Comparison of ENCODE assay signal across 16 cellular contexts in genomic region chr2:165610591-165611029, GRCh38.
DNase-seq lines count a peak whose midpoint lies in the region; ATAC-seq, FAIRE-seq and TF ChIP-seq lines count a peak whose summit lies in the region.
"Had no signal": no experiment of that assay in that cellular context is flagged by ENCODE, and none has a peak within 500 bp of the region (broad histone marks: within the 10 kb centered on the region; RNA-seq: fewer than 3 reads in every experiment).

No MANE protein-coding gene starts in this region.

- intact Hi-C loops in endothelial cell of umbilical vein (cut with micrococcal nuclease): loop anchor here (1.0 kb wide), 1 partner anchor 11 kb away; no protein-coding TSS in a partner anchor
- intact Hi-C loops in activated CD8-positive, alpha-beta T cell treated with anti-CD3 and anti-CD28 coated beads for 36 hours (cut with micrococcal nuclease): no loop called here

- no peak overlapping the region for H3K27ac ChIP-seq in endothelial cell of umbilical vein (ENCODE audit: insufficient read depth, low read depth, low read length)
- H3K27ac ChIP-seq: HL-60 had no signal

- H4K20me1 ChIP-seq in endothelial cell of umbilical vein (replicated peaks; ENCODE audit: control insufficient read depth, extremely low read depth, insufficient read depth, low read length): no peaks in the 10 kb centered on the region

- H3K4me2 ChIP-seq in endothelial cell of umbilical vein (ENCODE audit: insufficient read depth, low read length): peak overlapping the region; percentile 57

- no peak overlapping the region for H3K4me3 Mint-ChIP-seq in activated CD8-positive, alpha-beta T cell treated with anti-CD3 and anti-CD28 coated beads for 36 hours
- H3K4me3 Mint-ChIP-seq: activated naive CD8-positive, alpha-beta T cell treated with anti-CD3 and anti-CD28 coated beads for 36 hours had no signal

- H3K79me2 ChIP-seq in endothelial cell of umbilical vein (ENCODE audit: control insufficient read depth, insufficient read depth, low read length): no peaks in the 10 kb centered on the region

- H3K4me3 ChIP-seq in H7 (ENCODE audit: insufficient read depth, low read depth, low read length) (no peak overlapping the region), endothelial cell of umbilical vein (replicated peaks in 1 of 3; ENCODE audit: insufficient read depth in 1 of 3, low read depth in 1 of 3, low read length in 3 of 3) (no peak overlapping the region)

- H3K9me3 Mint-ChIP-seq in activated CD8-positive, alpha-beta T cell treated with anti-CD3 and anti-CD28 coated beads for 36 hours: no peaks in the 10 kb centered on the region
- H3K9me3 Mint-ChIP-seq: activated naive CD8-positive, alpha-beta T cell treated with anti-CD3 and anti-CD28 coated beads for 36 hours had no signal

- no peaks in the 10 kb centered on the region for H3K27me3 Mint-ChIP-seq in activated CD8-positive, alpha-beta T cell treated with anti-CD3 and anti-CD28 coated beads for 36 hours
- H3K27me3 Mint-ChIP-seq: activated naive CD8-positive, alpha-beta T cell treated with anti-CD3 and anti-CD28 coated beads for 36 hours had no signal

- H3K36me3 Mint-ChIP-seq in activated CD8-positive, alpha-beta T cell treated with anti-CD3 and anti-CD28 coated beads for 36 hours (ENCODE audit: low read depth): no peaks in the 10 kb centered on the region
- H3K36me3 Mint-ChIP-seq: activated naive CD8-positive, alpha-beta T cell treated with anti-CD3 and anti-CD28 coated beads for 36 hours had no signal

- DNase-seq in DMS79 treated with DMSO at 0.1 percent for 48 hours (lab: John Stamatoyannopoulos, UW): peak; percentile 79
- peak; percentile 32 for DNase-seq in H7
- peak; percentile 15 for DNase-seq in NCI-H2227 treated with DMSO at 0.1 percent for 48 hours (lab: John Stamatoyannopoulos, UW)
- DNase-seq in endothelial cell of umbilical vein (ENCODE audit: low read depth, low spot score): peak; percentile 50
- DNase-seq in HuH-7 (ENCODE audit: low spot score): no peak
- DNase-seq in activated CD8-positive, alpha-beta T cell treated with anti-CD3 and anti-CD28 coated beads for 36 hours: no peak
- no peak for DNase-seq in kidney glomerular epithelial cell (lab: John Stamatoyannopoulos, UW)
- no peak for DNase-seq in NCI-H2029 (lab: John Stamatoyannopoulos, UW)
- DNase-seq: activated CD4-positive, alpha-beta T cell treated with anti-CD3 and anti-CD28 coated beads for 1 hour; activated naive CD8-positive, alpha-beta T cell treated with anti-CD3 and anti-CD28 coated beads for 36 hours; activated T-cell treated with anti-CD3 and anti-CD28 coated beads for 4 hours; NCI-H2107; posterior cingulate gyrus; stimulated activated naive CD8-positive, alpha-beta T cell treated with anti-CD3 and anti-CD28 coated beads, Interleukin-15, Interleukin-2, amounts not matched to agents 100 U/mL and 50 U/mL, for 24 hours had no signal

- H3K27me3 ChIP-seq in H7 (ENCODE audit: control insufficient read depth, insufficient read depth, low read length) (no peaks in the 10 kb centered on the region), endothelial cell of umbilical vein (ENCODE audit: control insufficient read depth in 2 of 2, insufficient read depth in 2 of 2, low read length in 2 of 2) (peaks cover 0 to 3% of the 10 kb centered on the region in 2 experiments)

- no peak for TF ChIP-seq POLR2A in endothelial cell of umbilical vein (IDR thresholded peaks at IDR 0.05; ENCODE audit: low read depth, low read length)

- no peak overlapping the region for H3K9ac ChIP-seq in endothelial cell of umbilical vein (replicated peaks; ENCODE audit: extremely low read depth, insufficient read depth, low read length)

- FAIRE-seq in endothelial cell of umbilical vein (lab: Jason Lieb, UNC): peak; percentile 79
- FAIRE-seq: bronchial epithelial cell had no signal

- H3K27ac Mint-ChIP-seq in activated CD8-positive, alpha-beta T cell treated with anti-CD3 and anti-CD28 coated beads for 36 hours: no peak overlapping the region
- H3K27ac Mint-ChIP-seq: activated naive CD8-positive, alpha-beta T cell treated with anti-CD3 and anti-CD28 coated beads for 36 hours had no signal

- BruUV-seq in endothelial cell of umbilical vein (replicated peaks; lab: Mats Ljungman, UMichigan): no TSS peak

- H3K4me1 ChIP-seq in endothelial cell of umbilical vein (ENCODE audit: control insufficient read depth, extremely low read depth, insufficient read depth, low read length): peaks cover 12% of the 10 kb centered on the region

- POLR2A ChIA-PET in endothelial cell of umbilical vein (lab: Charles Lee): no interaction called here
- POLR2A ChIA-PET in activated CD8-positive, alpha-beta T cell treated with anti-CD3 and anti-CD28 coated beads for 36 hours (lab: Charles Lee): no interaction called here

- no peaks in the 10 kb centered on the region for H3K9me3 ChIP-seq in endothelial cell of umbilical vein (replicated peaks; ENCODE audit: control insufficient read depth, insufficient read depth, low read length)

- no peaks in the 10 kb centered on the region for H3K36me3 ChIP-seq in H7 (replicated peaks; ENCODE audit: control insufficient read depth, insufficient read depth, low read length)
- H3K36me3 ChIP-seq in endothelial cell of umbilical vein (ENCODE audit: control insufficient read depth in 2 of 2, extremely low read depth in 1 of 2, insufficient read depth in 2 of 2, low read length in 2 of 2): no peaks in the 10 kb centered on the region

- no peak overlapping the region for H2AFZ ChIP-seq in endothelial cell of umbilical vein (ENCODE audit: low read depth, low read length)

- H3K4me1 Mint-ChIP-seq in activated CD8-positive, alpha-beta T cell treated with anti-CD3 and anti-CD28 coated beads for 36 hours (ENCODE audit: low read depth): peaks cover 7% of the 10 kb centered on the region

- CTCF ChIA-PET in endothelial cell of umbilical vein (lab: Charles Lee): no interaction called here
- CTCF ChIA-PET in activated CD8-positive, alpha-beta T cell treated with anti-CD3 and anti-CD28 coated beads for 36 hours (lab: Charles Lee): interaction anchor here (0.6 to 1.1 kb wide), 2 partner anchors 32 to 264 kb away, joined by 3 to 4 read pairs; no protein-coding TSS in a partner anchor

- ATAC-seq in activated CD8-positive, alpha-beta T cell treated with anti-CD3 and anti-CD28 coated beads for 36 hours: no peak
- ATAC-seq: stimulated activated naive CD8-positive, alpha-beta T cell treated with anti-CD3 and anti-CD28 coated beads, Interleukin-15, Interleukin-2, amounts not matched to agents 100 U/mL and 50 U/mL, for 24 hours had no signal

- H3K9me1 ChIP-seq in endothelial cell of umbilical vein (replicated peaks; ENCODE audit: control insufficient read depth, extremely low read depth, insufficient read depth, low read length): no peaks in the 10 kb centered on the region

- no peak for TF ChIP-seq CTCF in endothelial cell of umbilical vein (IDR thresholded peaks at IDR 0.05; ENCODE audit: extremely low read depth in 1 of 2, insufficient read depth in 1 of 2, low read depth in 1 of 2, low read length in 2 of 2)
- TF ChIP-seq CTCF in activated CD8-positive, alpha-beta T cell treated with anti-CD3 and anti-CD28 coated beads for 36 hours (IDR thresholded peaks at IDR 0.05): no peak

- dilution Hi-C loops in endothelial cell of umbilical vein (cut with MboI; ENCODE audit: extremely low pct_ligation_motif_present, low sequenced_read_pairs): no loop called here

TF ChIP-seq in endothelial cell of umbilical vein, 7 proteins besides CTCF, POLR2A, EP300 and RAD21:
- TF ChIP-seq POLR2AphosphoS5 (IDR thresholded peaks at IDR 0.05; ENCODE audit: insufficient read depth, low read depth, low read length) (peak; percentile 38), JUN (IDR thresholded peaks at IDR 0.05; ENCODE audit: borderline replicate concordance, insufficient read depth, insufficient read length, low read depth) (no peak), GATA2 (IDR thresholded peaks at IDR 0.05; ENCODE audit: insufficient read depth, insufficient read length, low read depth, low read length) (peak; percentile 93), FOS (IDR thresholded peaks at IDR 0.05; ENCODE audit: borderline replicate concordance, insufficient read depth, low read length) (peak; percentile 60)

Comparison
In these comparisons a context has a peak if more than half of its experiments do, and no peak if none do; other contexts are left out.
1. DNase-seq: peak in DMS79 treated with DMSO at 0.1 percent for 48 hours (single experiment), H7 (single experiment), NCI-H2227 treated with DMSO at 0.1 percent for 48 hours (single experiment) and endothelial cell of umbilical vein (single experiment); none in HuH-7 (single experiment), activated CD8-positive, alpha-beta T cell treated with anti-CD3 and anti-CD28 coated beads for 36 hours (single experiment), kidney glomerular epithelial cell (single experiment) and NCI-H2029 (single experiment).